Comparison of ENCODE assay signal across 27 cellular contexts in genomic region chr20:21087862-21088540, GRCh38. TPM values are rescaled to one million over a fixed set of nuclear protein-coding genes. Genes with fewer than 3 reads are reported as not detected.
"Had no signal": no experiment of that assay in that cellular context is flagged by ENCODE, and none has a peak within 500 bp of the region (broad histone marks: within the 10 kb centered on the region; RNA-seq: fewer than 3 reads in every experiment).

No MANE protein-coding gene starts in this region.

- H3K4me2 ChIP-seq: KMS-11, PC-9 had no signal

- H3K27ac ChIP-seq: KMS-11, PC-9, Peyer's patch, SJCRH30 had no signal

- H3K27me3 ChIP-seq: Peyer's patch, SJCRH30 had no signal

- ATAC-seq: Right ventricle myocardium inferior, SK-N-SH treated with all-trans-retinoic acid at 6 μM for 48 hours had no signal

- H3K36me3 ChIP-seq: Peyer's patch, SJCRH30 had no signal

- H3K4me3 ChIP-seq: PC-9, Peyer's patch, SJCRH30 had no signal

- DNase-seq: IMR-90, Kasumi-1, NCI-H1092, NCI-H1105 treated with DMSO at 0.1 percent for 48 hours, NCI-H1417 treated with DMSO at 0.1 percent for 48 hours, NCI-H146, NCI-H1694 treated with DMSO at 0.1 percent for 48 hours, NCI-H1930, NCI-H2081, NCI-H2107, NCI-H2227 treated with DMSO at 0.1 percent for 48 hours, NCI-H446, NCI-H510A, NCI-H524 treated with DMSO at 0.1 percent for 48 hours, NCI-H69, NCI-H774, OCI-M1, PC-9, Peyer's patch, SHP77 treated with DMSO at 0.1 percent for 48 hours, SJCRH30 had no signal

- H3K9me3 ChIP-seq: Peyer's patch, SJCRH30 had no signal

- H3K9ac ChIP-seq: KMS-11 had no signal

- H2AFZ ChIP-seq: PC-9 had no signal

- H3K4me1 ChIP-seq: Peyer's patch had no signal

RNA-seq across cellular contexts. Expression of gene LINC00237, which starts 18.2 kb away (rescaled TPM):
- total RNA-seq: HT-29, IMR-90, M059J, PC-9, Peyer's patch, Right ventricle myocardium inferior, RPMI7951, SJCRH30 had no signal
- polyA plus RNA-seq: IMR-90 had no signal
